ENCODE assay signal across 20 cellular contexts in genomic region chr4:7167706-7168105, GRCh38. TPM values are rescaled to one million over a fixed set of nuclear protein-coding genes. Genes with fewer than 3 reads are reported as not detected.
A peak's percentile ranks its signal among the peaks of the same experiment; 100 is the strongest.
DNase-seq lines count a peak whose midpoint lies in the region; ATAC-seq and TF ChIP-seq lines count a peak whose summit lies in the region.
"Had no signal": no experiment of that assay in that cellular context is flagged by ENCODE, and none has a peak within 500 bp of the region (broad histone marks: within the 10 kb centered on the region; RNA-seq: fewer than 3 reads in every experiment).

No MANE protein-coding gene starts in this region.

- peak; percentile 35 to 62 for DNase-seq in T47D (ENCODE audit: low read depth in 1 of 2, low spot score in 1 of 2)
- DNase-seq in MCF 10A (ENCODE audit: unreplicated experiment): no peak
- DNase-seq in brain microvascular endothelial cell: no peak
- no peak for DNase-seq in RWPE1 (ENCODE audit: low spot score)
- no peak for DNase-seq in HCEC 1CT
- DNase-seq: activated CD4-positive, alpha-beta T cell treated with anti-CD3 and anti-CD28 coated beads, Interleukin-2, amount 50 U/mL, for 1 hour; activated naive CD8-positive, alpha-beta T cell treated with anti-CD3 and anti-CD28 coated beads, Interleukin-2, amount 50 U/mL, for 24 hours; cortex of kidney; lower lobe of right lung; NCI-H526; occipital lobe; SHP77 treated with DMSO at 0.1 percent for 48 hours; substantia nigra; T-helper 17 cell; WERI-Rb-1 had no signal

- no peak overlapping the region for H3K4me3 ChIP-seq in brain microvascular endothelial cell (ENCODE audit: low read depth, low read length)
- H3K4me3 ChIP-seq: lower lobe of right lung, right atrium auricular region had no signal

- CTCF ChIA-PET in MCF 10A (lab: Yijun Ruan, JAX): interaction anchor here (0.6 to 0.8 kb wide), 2 partner anchors 53 to 266 kb away, joined by 3 read pairs; no protein-coding TSS in a partner anchor
- CTCF ChIA-PET in RWPE1 (lab: Yijun Ruan, JAX): interaction anchor here (0.6 kb wide), 1 partner anchor 546 kb away, joined by 3 read pairs; no protein-coding TSS in a partner anchor

- TF ChIP-seq CTCF in MCF 10A (IDR thresholded peaks at IDR 0.05; ENCODE audit: unreplicated experiment): no peak
- peak; percentile 14 for TF ChIP-seq CTCF in brain microvascular endothelial cell (IDR thresholded peaks at IDR 0.05; ENCODE audit: low read depth, low read length, missing control alignments)
- peak in 2 of 3 experiments; percentile 13 to 22 for TF ChIP-seq CTCF in nephron (IDR thresholded peaks at IDR 0.05; ENCODE audit: unreplicated experiment in 3 of 3)
- no peak for TF ChIP-seq CTCF in RWPE1 (conservative IDR thresholded peaks at IDR 0.05; ENCODE audit: low read depth)

- no peaks in the 10 kb centered on the region for H3K27me3 ChIP-seq in brain microvascular endothelial cell (replicated peaks)
- H3K27me3 ChIP-seq: right atrium auricular region had no signal

- H3K36me3 ChIP-seq in brain microvascular endothelial cell (replicated peaks): no peaks in the 10 kb centered on the region
- H3K36me3 ChIP-seq: lower lobe of right lung, right atrium auricular region, WERI-Rb-1 had no signal

- no peak for ATAC-seq in GM21737 (IDR thresholded peaks at IDR 0.05; ENCODE audit: unreplicated experiment)
- no peak for ATAC-seq in activated T-helper 17 cell treated with anti-CD3 and anti-CD28 coated beads, Interleukin-2, amount 50 U/mL, for 72 hours (replicated peaks)
- ATAC-seq: activated naive CD8-positive, alpha-beta T cell treated with anti-CD3 and anti-CD28 coated beads, Interleukin-2, amount 50 U/mL, for 24 hours; lower lobe of right lung; T-helper 17 cell had no signal

- BruUV-seq in MCF 10A (replicated peaks; lab: Mats Ljungman, UMichigan): no TSS peak

- POLR2A ChIA-PET in MCF 10A (lab: Yijun Ruan, JAX) (interaction anchor here (0.7 kb wide), 1 partner anchor 888 kb away, joined by 3 read pairs; no protein-coding TSS in a partner anchor), RWPE1 (lab: Yijun Ruan, JAX; ENCODE audit: low non-redundant PET) (no interaction called here)

- H3K27ac Mint-ChIP-seq in MCF 10A (ENCODE audit: low read depth, unreplicated experiment) (no peak overlapping the region), nephron (peak overlapping the region; percentile 52 to 80 (median 67))
- no peak overlapping the region for H3K27ac Mint-ChIP-seq in activated T-helper 17 cell treated with anti-CD3 and anti-CD28 coated beads, Interleukin-2, amount 50 U/mL, for 72 hours
- H3K27ac Mint-ChIP-seq: activated naive CD8-positive, alpha-beta T cell treated with anti-CD3 and anti-CD28 coated beads, Interleukin-2, amount 50 U/mL, for 24 hours had no signal

- H3K4me1 Mint-ChIP-seq in MCF 10A (ENCODE audit: insufficient read depth, unreplicated experiment): no peaks in the 10 kb centered on the region
- H3K4me1 Mint-ChIP-seq in nephron: peaks cover 43% of the 10 kb centered on the region
- H3K4me1 Mint-ChIP-seq in activated T-helper 17 cell treated with anti-CD3 and anti-CD28 coated beads, Interleukin-2, amount 50 U/mL, for 72 hours: peaks cover 6% of the 10 kb centered on the region

- H3K36me3 Mint-ChIP-seq in MCF 10A (ENCODE audit: insufficient read depth, unreplicated experiment): peaks cover 7% of the 10 kb centered on the region
- no peaks in the 10 kb centered on the region for H3K36me3 Mint-ChIP-seq in nephron (ENCODE audit: low read depth)
- no peaks in the 10 kb centered on the region for H3K36me3 Mint-ChIP-seq in activated T-helper 17 cell treated with anti-CD3 and anti-CD28 coated beads, Interleukin-2, amount 50 U/mL, for 72 hours (ENCODE audit: low read depth)
- H3K36me3 Mint-ChIP-seq: brain had no signal

- peaks cover 9% of the 10 kb centered on the region for H3K27me3 Mint-ChIP-seq in MCF 10A (ENCODE audit: insufficient read depth, unreplicated experiment)
- peaks cover 17% of the 10 kb centered on the region for H3K27me3 Mint-ChIP-seq in nephron (ENCODE audit: low read depth)
- H3K27me3 Mint-ChIP-seq in activated T-helper 17 cell treated with anti-CD3 and anti-CD28 coated beads, Interleukin-2, amount 50 U/mL, for 72 hours: peaks cover 4% of the 10 kb centered on the region

- H3K27ac ChIP-seq in brain microvascular endothelial cell: no peak overlapping the region
- no peak overlapping the region for H3K27ac ChIP-seq in RWPE1
- H3K27ac ChIP-seq: lower lobe of right lung, right atrium auricular region, WERI-Rb-1 had no signal

- in situ Hi-C loops in T47D (cut with HindIII; ENCODE audit: low pct_unique_long_range_greater_than_20kb, low sequenced_read_pairs) (no loop called here), brain microvascular endothelial cell (cut with HindIII; ENCODE audit: low pct_ligation_motif_present, low sequenced_read_pairs) (no loop called here)

- no peak overlapping the region for H3K4me3 Mint-ChIP-seq in MCF 10A (ENCODE audit: unreplicated experiment)
- H3K4me3 Mint-ChIP-seq in nephron: no peak overlapping the region
- no peak overlapping the region for H3K4me3 Mint-ChIP-seq in activated T-helper 17 cell treated with anti-CD3 and anti-CD28 coated beads, Interleukin-2, amount 50 U/mL, for 72 hours
- H3K4me3 Mint-ChIP-seq: activated naive CD8-positive, alpha-beta T cell treated with anti-CD3 and anti-CD28 coated beads, Interleukin-2, amount 50 U/mL, for 24 hours; brain; T-helper 17 cell had no signal

- intact Hi-C loops in MCF 10A (cut with micrococcal nuclease): no loop called here

- H3K9me3 Mint-ChIP-seq in MCF 10A (ENCODE audit: unreplicated experiment): no peaks in the 10 kb centered on the region
- no peaks in the 10 kb centered on the region for H3K9me3 Mint-ChIP-seq in nephron
- no peaks in the 10 kb centered on the region for H3K9me3 Mint-ChIP-seq in activated T-helper 17 cell treated with anti-CD3 and anti-CD28 coated beads, Interleukin-2, amount 50 U/mL, for 72 hours
- H3K9me3 Mint-ChIP-seq: activated naive CD8-positive, alpha-beta T cell treated with anti-CD3 and anti-CD28 coated beads, Interleukin-2, amount 50 U/mL, for 24 hours; brain had no signal

RNA-seq across cellular contexts. Expression of gene SORCS2, which starts 24.6 kb away (rescaled TPM):
- 0.05 TPM in 1 of 2 replicates, not detected in the other for total RNA-seq in MCF 10A (2022)
- total RNA-seq in activated T-helper 17 cell treated with anti-CD3 and anti-CD28 coated beads, Interleukin-2, amount 50 U/mL, for 72 hours: under 1 TPM; 0.04 to 0.26 TPM
- total RNA-seq: T-helper 17 cell had no signal

Comparison
In these comparisons a context has a peak if more than half of its experiments do, and no peak if none do; other contexts are left out.
1. DNase-seq: peak in T47D (2 of 2); none in MCF 10A (single experiment), brain microvascular endothelial cell (single experiment), RWPE1 (single experiment) and HCEC 1CT (single experiment).
2. H3K27ac Mint-ChIP-seq: peak in nephron (3 of 3); none in MCF 10A (single experiment) and activated T-helper 17 cell treated with anti-CD3 and anti-CD28 coated beads, Interleukin-2, amount 50 U/mL, for 72 hours (single experiment).
3. CTCF ChIP-seq: peak in brain microvascular endothelial cell (single experiment) and nephron (2 of 3); none in MCF 10A (single experiment) and RWPE1 (single experiment).